ENCODE assay signal across 23 cellular contexts in the genomic region with DNA sequence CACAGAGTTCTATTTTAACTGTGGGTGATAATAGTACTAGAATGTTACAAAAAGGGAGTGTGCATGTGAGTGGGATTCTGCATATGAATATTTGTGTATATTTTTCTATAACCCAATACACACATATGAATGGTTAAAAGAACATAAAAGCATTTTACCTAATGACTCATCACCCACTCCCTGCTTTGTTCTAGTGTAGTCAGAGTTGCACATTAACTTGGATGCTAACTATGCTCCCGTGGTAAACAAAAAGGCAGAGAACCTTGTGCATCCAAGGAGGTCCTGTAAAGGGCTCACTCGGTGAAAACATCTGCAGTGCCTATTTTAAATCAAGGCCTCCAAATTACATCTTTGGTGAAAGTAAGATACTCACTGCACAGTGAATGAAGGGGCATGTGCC.
DNase-seq lines count a peak whose midpoint lies in the region; ATAC-seq and TF ChIP-seq lines count a peak whose summit lies in the region.
"Had no signal": no experiment of that assay in that cellular context is flagged by ENCODE, and none has a peak within 500 bp of the region (broad histone marks: within the 10 kb centered on the region; RNA-seq: fewer than 3 reads in every experiment).

No MANE protein-coding gene starts in this region.

- H3K4me3 ChIP-seq in prostate gland = no peak overlapping the region
- H3K4me3 ChIP-seq in osteoblast (ENCODE audit: insufficient read depth, low read length) = no peak overlapping the region
- H3K4me3 ChIP-seq: GM23248, left lung, tibial nerve had no signal

- ATAC-seq in GM18858 (IDR thresholded peaks at IDR 0.05; ENCODE audit: unreplicated experiment) (peak; percentile 43), HG03521 (IDR thresholded peaks at IDR 0.05; ENCODE audit: unreplicated experiment) (no peak)
- ATAC-seq: left lung, Right ventricle myocardium inferior had no signal

- H3K79me2 ChIP-seq in osteoblast (ENCODE audit: insufficient read depth, low read length) = no peaks in the 10 kb centered on the region

- 15% methylated on average over 2 of the region's 2 CpGs for WGBS in prostate gland

- H3K27me3 ChIP-seq in prostate gland (replicated peaks; ENCODE audit: insufficient read depth) = no peaks in the 10 kb centered on the region
- no peaks in the 10 kb centered on the region for H3K27me3 ChIP-seq in osteoblast (ENCODE audit: insufficient read depth, low read length)
- H3K27me3 ChIP-seq: left lung, tibial nerve had no signal

- POLR2A ChIA-PET in RWPE1 (lab: Yijun Ruan, JAX; ENCODE audit: low non-redundant PET) = no interaction called here

- TF ChIP-seq POLR2A in prostate gland (IDR thresholded peaks at IDR 0.05) = no peak

- intact Hi-C loops in prostate gland (cut with DNase I) = no loop called here

- H3K4me1 ChIP-seq in prostate gland (replicated peaks) (no peaks in the 10 kb centered on the region), osteoblast (ENCODE audit: insufficient read depth, low read length) (no peaks in the 10 kb centered on the region)
- H3K4me1 ChIP-seq: left lung, tibial nerve had no signal

- H3K4me2 ChIP-seq in osteoblast (ENCODE audit: insufficient read depth, low read length) = no peak overlapping the region

- CTCF ChIA-PET in RWPE1 (lab: Yijun Ruan, JAX) = no interaction called here

- H3K27ac ChIP-seq in RWPE1 (no peak overlapping the region), prostate gland (no peak overlapping the region), osteoblast (ENCODE audit: low read depth, low read length) (no peak overlapping the region)
- H3K27ac ChIP-seq: GM23248, HL-60, left lung, tibial nerve had no signal

- DNase-seq in H4 (ENCODE audit: low spot score) = peak; percentile 25
- peak; percentile 19 for DNase-seq in RWPE1 (ENCODE audit: low spot score)
- DNase-seq in mucosa of gallbladder (ENCODE audit: low spot score) = peak; percentile 15
- DNase-seq in prostate gland (ENCODE audit: low spot score) = no peak
- DNase-seq in retina = no peak
- no peak for DNase-seq in osteoblast (ENCODE audit: insufficient read length, low spot score, missing footprints)
- DNase-seq: activated CD4-positive, CD25-positive, alpha-beta regulatory T cell treated with anti-CD3 and anti-CD28 coated beads, Interleukin-2, amount 50 U/mL, for 72 hours; activated naive CD4-positive, alpha-beta T cell treated with anti-CD3 and anti-CD28 coated beads for 36 hours; activated T-cell treated with anti-CD3 and anti-CD28 coated beads, Interleukin-2, amount 50 U/mL, for 48 hours; aorta; DMS 273 treated with DMSO at 0.1 percent for 48 hours; effector CD8-positive, alpha-beta T cell; GM23248; left lung; NCI-H1417 treated with DMSO at 0.1 percent for 48 hours; NCI-H526 treated with DMSO at 0.1 percent for 48 hours; small intestine; stimulated activated CD4-positive, alpha-beta T cell treated with anti-CD3 and anti-CD28 coated beads, Interleukin-4, amount 100 ng/mL, for 1 hour had no signal

- TF ChIP-seq CTCF in RWPE1 (conservative IDR thresholded peaks at IDR 0.05; ENCODE audit: low read depth) (no peak), prostate gland (IDR thresholded peaks at IDR 0.05) (no peak), osteoblast (IDR thresholded peaks at IDR 0.05; ENCODE audit: extremely low read depth, low read depth, low read length) (no peak)

- H3K9me3 ChIP-seq in prostate gland = no peaks in the 10 kb centered on the region
- no peaks in the 10 kb centered on the region for H3K9me3 ChIP-seq in osteoblast (ENCODE audit: low read depth, low read length)

- H4K20me1 ChIP-seq in osteoblast (ENCODE audit: insufficient read depth, low read length) = no peaks in the 10 kb centered on the region

- H3K36me3 ChIP-seq in prostate gland = no peaks in the 10 kb centered on the region
- no peaks in the 10 kb centered on the region for H3K36me3 ChIP-seq in osteoblast (ENCODE audit: insufficient read depth, low read length)
- H3K36me3 ChIP-seq: left lung had no signal

- H2AFZ ChIP-seq in osteoblast (ENCODE audit: low read length) = no peak overlapping the region
- H2AFZ ChIP-seq: GM23248 had no signal

Comparison
In these comparisons a context has a peak if more than half of its experiments do, and no peak if none do; other contexts are left out.
1. DNase-seq: peak in H4 (single experiment), RWPE1 (single experiment) and mucosa of gallbladder (single experiment); none in prostate gland (single experiment), retina (single experiment) and osteoblast (single experiment).